ENCODE assay signal across 8 cellular contexts in the genomic region with DNA sequence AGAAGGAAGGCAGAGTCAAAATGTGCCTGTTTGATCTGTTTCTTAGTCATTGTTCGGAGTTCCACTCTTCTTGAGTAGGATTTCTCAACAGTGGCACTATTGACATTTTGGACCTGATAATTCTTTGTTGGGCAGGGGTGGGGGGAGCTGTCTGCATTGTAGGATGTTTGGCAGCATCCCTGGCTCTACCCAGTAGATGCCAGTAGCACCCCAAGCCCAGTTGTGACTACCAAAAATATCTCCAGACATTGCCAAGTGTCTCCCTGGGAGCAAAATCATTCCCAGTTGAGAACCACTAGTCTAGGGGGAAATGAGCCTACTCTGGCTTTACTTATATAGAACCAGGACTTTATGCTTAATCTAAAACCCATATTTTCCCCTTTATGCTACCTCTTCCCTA. TPM values are rescaled to one million over a fixed set of nuclear protein-coding genes. Genes with fewer than 3 reads are reported as not detected.
DNase-seq lines count a peak whose midpoint lies in the region; ATAC-seq, FAIRE-seq and TF ChIP-seq lines count a peak whose summit lies in the region.

No MANE protein-coding gene starts in this region.

- no peaks in the 10 kb centered on the region for H3K9me3 Mint-ChIP-seq in Caco-2 (ENCODE audit: unreplicated experiment)

- no peaks in the 10 kb centered on the region for H3K9me2 ChIP-seq in PC-9 (ENCODE audit: insufficient read depth)

- intact Hi-C loops in Caco-2 (cut with micrococcal nuclease; ENCODE audit: unreplicated experiment) = no loop called here
- intact Hi-C loops in PC-9 (cut with micrococcal nuclease; ENCODE audit: unreplicated experiment) = loop anchor here (5.0 kb wide), 1 partner anchor 43 kb away; no protein-coding TSS in a partner anchor
- intact Hi-C loops in endothelial cell of umbilical vein (cut with micrococcal nuclease) = no loop called here
- intact Hi-C loops in ovary (cut with DNase I) = no loop called here

- H3K27me3 ChIP-seq in Caco-2 (replicated peaks; ENCODE audit: control insufficient read depth, insufficient read depth, low read length) (no peaks in the 10 kb centered on the region), PC-9 (ENCODE audit: insufficient read depth, low read depth) (no peaks in the 10 kb centered on the region), endothelial cell of umbilical vein (ENCODE audit: control insufficient read depth in 2 of 2, insufficient read depth in 2 of 2, low read length in 2 of 2) (no peaks in the 10 kb centered on the region), ovary (no peaks in the 10 kb centered on the region)

- H3K4me1 Mint-ChIP-seq in Caco-2 (ENCODE audit: low read depth, unreplicated experiment) = peaks cover 20% of the 10 kb centered on the region

- peak overlapping the region; percentile 98 for H3K4me2 ChIP-seq in PC-9
- H3K4me2 ChIP-seq in endothelial cell of umbilical vein (ENCODE audit: insufficient read depth, low read length) = peak overlapping the region; percentile 87

- H3K9me1 ChIP-seq in endothelial cell of umbilical vein (replicated peaks; ENCODE audit: control insufficient read depth, extremely low read depth, insufficient read depth, low read length) = no peaks in the 10 kb centered on the region

- DNase-seq in Caco-2 (peak in 1 of 2 experiments; percentile 14), PC-9 (no peak), endothelial cell of umbilical vein (ENCODE audit: low read depth, low spot score) (no peak), ovary (peak in 1 of 5 donors; percentile 19), NCI-H446 (lab: John Stamatoyannopoulos, UW) (no peak), activated gamma-delta T cell (lab: John Stamatoyannopoulos, UW) (no peak), NCI-H187 (lab: John Stamatoyannopoulos, UW) (no peak)

- no peak overlapping the region for H3K27ac ChIP-seq in PC-9
- H3K27ac ChIP-seq in endothelial cell of umbilical vein (ENCODE audit: insufficient read depth, low read depth, low read length) = peak overlapping the region; percentile 81
- no peak overlapping the region for H3K27ac ChIP-seq in ovary

- peaks cover 25% of the 10 kb centered on the region for H3K4me1 ChIP-seq in Caco-2
- H3K4me1 ChIP-seq in PC-9 (replicated peaks; ENCODE audit: insufficient read depth) = peaks cover 24% of the 10 kb centered on the region
- H3K4me1 ChIP-seq in endothelial cell of umbilical vein (ENCODE audit: control insufficient read depth, extremely low read depth, insufficient read depth, low read length) = peaks cover 23% of the 10 kb centered on the region
- peaks cover 3% of the 10 kb centered on the region for H3K4me1 ChIP-seq in ovary (ENCODE audit: insufficient read depth)

- CTCF ChIA-PET in Caco-2 (lab: Charles Lee) (interaction anchor here (0.9 to 2.5 kb wide), 5 partner anchors 47 to 199 kb away, joined by 3 to 18 read pairs (median 12); no protein-coding TSS in a partner anchor), PC-9 (lab: Charles Lee) (no interaction called here), endothelial cell of umbilical vein (lab: Charles Lee) (interaction anchor here (1.2 to 3.7 kb wide), 5 partner anchors 10 to 199 kb away, joined by 3 to 28 read pairs (median 5); no protein-coding TSS in a partner anchor)

- POLR2A ChIA-PET in Caco-2 (lab: Charles Lee) = interaction anchor here (1.9 kb wide), 1 partner anchor 60 kb away, joined by 8 read pairs; a partner anchor contains a TSS
- POLR2A ChIA-PET in PC-9 (lab: Charles Lee; ENCODE audit: unreplicated experiment) = interaction anchor here (0.7 kb wide), 1 partner anchor 222 kb away, joined by 4 read pairs; no protein-coding TSS in a partner anchor
- POLR2A ChIA-PET in endothelial cell of umbilical vein (lab: Charles Lee) = no interaction called here

- peaks cover 37% of the 10 kb centered on the region for H3K79me2 ChIP-seq in PC-9 (ENCODE audit: low read depth)
- peaks cover 39% of the 10 kb centered on the region for H3K79me2 ChIP-seq in endothelial cell of umbilical vein (ENCODE audit: control insufficient read depth, insufficient read depth, low read length)

- dilution Hi-C loops in endothelial cell of umbilical vein (cut with MboI; ENCODE audit: extremely low pct_ligation_motif_present, low sequenced_read_pairs) = no loop called here

- H2AFZ ChIP-seq in PC-9 (no peak overlapping the region), endothelial cell of umbilical vein (ENCODE audit: low read depth, low read length) (peak overlapping the region; percentile 59)

- no peak overlapping the region for H3K9ac ChIP-seq in endothelial cell of umbilical vein (replicated peaks; ENCODE audit: extremely low read depth, insufficient read depth, low read length)

- TF ChIP-seq EP300 in ovary (IDR thresholded peaks at IDR 0.05) = no peak

- H3F3A ChIP-seq in PC-9 (ENCODE audit: insufficient read depth, low read depth) = peaks cover 11% of the 10 kb centered on the region; the same call in 1 of the 2 replicates

- TF ChIP-seq CTCF in Caco-2 (IDR thresholded peaks at IDR 0.05; ENCODE audit: insufficient read depth in 1 of 2, low read depth in 1 of 2, low read length in 1 of 2, severe bottlenecking in 1 of 2, unreplicated experiment in 1 of 2) = no peak
- TF ChIP-seq CTCF in PC-9 (conservative IDR thresholded peaks at IDR 0.05) = no peak
- TF ChIP-seq CTCF in endothelial cell of umbilical vein (IDR thresholded peaks at IDR 0.05; ENCODE audit: extremely low read depth in 1 of 2, insufficient read depth in 1 of 2, low read depth in 1 of 2, low read length in 2 of 2) = no peak
- no peak for TF ChIP-seq CTCF in ovary (IDR thresholded peaks at IDR 0.05)

- H3K9me3 ChIP-seq in Caco-2 = no peaks in the 10 kb centered on the region
- H3K9me3 ChIP-seq in PC-9 (ENCODE audit: insufficient read depth, low read depth) = no peaks in the 10 kb centered on the region
- no peaks in the 10 kb centered on the region for H3K9me3 ChIP-seq in endothelial cell of umbilical vein (replicated peaks; ENCODE audit: control insufficient read depth, insufficient read depth, low read length)
- no peaks in the 10 kb centered on the region for H3K9me3 ChIP-seq in ovary

- H3K4me3 ChIP-seq in Caco-2 (ENCODE audit: low read depth, low read length) = no peak overlapping the region
- peak overlapping the region; percentile 71; the same call in 1 of the 2 replicates for H3K4me3 ChIP-seq in PC-9
- peak overlapping the region in 1 of 3 experiments; percentile 93 for H3K4me3 ChIP-seq in endothelial cell of umbilical vein (replicated peaks in 1 of 3; ENCODE audit: insufficient read depth in 1 of 3, low read depth in 1 of 3, low read length in 3 of 3)
- H3K4me3 ChIP-seq in ovary = peak overlapping the region; percentile 96

- BruUV-seq in Caco-2 (replicated peaks; lab: Mats Ljungman, UMichigan) = no TSS peak
- no TSS peak for BruUV-seq in PC-9 (replicated peaks; lab: Mats Ljungman, UMichigan)
- BruUV-seq in endothelial cell of umbilical vein (replicated peaks; lab: Mats Ljungman, UMichigan) = no TSS peak

- H4K20me1 ChIP-seq in PC-9 (ENCODE audit: insufficient read depth) (peaks cover 6% of the 10 kb centered on the region; the same call in 1 of the 2 replicates), endothelial cell of umbilical vein (replicated peaks; ENCODE audit: control insufficient read depth, extremely low read depth, insufficient read depth, low read length) (peaks cover 7% of the 10 kb centered on the region)

- no peak for TF ChIP-seq POLR2A in endothelial cell of umbilical vein (IDR thresholded peaks at IDR 0.05; ENCODE audit: low read depth, low read length)
- TF ChIP-seq POLR2A in ovary (IDR thresholded peaks at IDR 0.05) = no peak

- H3K36me3 Mint-ChIP-seq in Caco-2 (ENCODE audit: insufficient read depth, unreplicated experiment) = peaks cover 14% of the 10 kb centered on the region

- no peaks in the 10 kb centered on the region; the same call in 1 of the 2 replicates for H3K36me3 ChIP-seq in Caco-2 (ENCODE audit: control insufficient read depth, insufficient read depth, low read length)
- H3K36me3 ChIP-seq in PC-9 (ENCODE audit: low read depth) = no peaks in the 10 kb centered on the region; the same call in 1 of the 2 replicates
- H3K36me3 ChIP-seq in endothelial cell of umbilical vein (ENCODE audit: control insufficient read depth in 2 of 2, extremely low read depth in 1 of 2, insufficient read depth in 2 of 2, low read length in 2 of 2) = peaks cover 2 to 10% of the 10 kb centered on the region in 2 experiments
- H3K36me3 ChIP-seq in ovary = no peaks in the 10 kb centered on the region

- WGBS in ovary, 3 donors = 33 to 39% (median 38%) methylated on average over 1 of the region's 1 CpG

- no peak for FAIRE-seq in endothelial cell of umbilical vein (lab: Jason Lieb, UNC)

- ATAC-seq in GM18519 (IDR thresholded peaks at IDR 0.05; ENCODE audit: low FRiP score, unreplicated experiment) = no peak

- H3K4me3 Mint-ChIP-seq in Caco-2 (ENCODE audit: unreplicated experiment) = peak overlapping the region; percentile 89

- H3K27ac Mint-ChIP-seq in Caco-2 (ENCODE audit: unreplicated experiment) = peak overlapping the region; percentile 86

- H3K27me3 Mint-ChIP-seq in Caco-2 (ENCODE audit: insufficient read depth, unreplicated experiment) = no peaks in the 10 kb centered on the region

RNA-seq across cellular contexts. Expression of a gene that starts 1.1 kb away (rescaled TPM):
- 12.7 and 13.4 TPM in 2 replicates for total RNA-seq in Caco-2 (2022)
- total RNA-seq in PC-9 (2021) = 17.6 and 20.4 TPM in 2 replicates
- total RNA-seq in endothelial cell of umbilical vein = 43.7 and 47.5 TPM in 2 replicates
- 36.7 and 38.1 TPM in 2 replicates for polyA plus RNA-seq in endothelial cell of umbilical vein
- 34.6 and 36.0 TPM in 2 replicates for polyA plus RNA-seq in endothelial cell of umbilical vein (2011; cell fraction: cytosol; rRNA removed)
- polyA plus RNA-seq in endothelial cell of umbilical vein (2011; cell fraction: nucleus; rRNA removed) = 42.1 and 48.6 TPM in 2 replicates
- polyA plus RNA-seq in endothelial cell of umbilical vein (2012) = 27.2 and 32.5 TPM in 2 replicates
- polyA minus RNA-seq in endothelial cell of umbilical vein = 54.9 and 56.1 TPM in 2 replicates
- polyA minus RNA-seq in endothelial cell of umbilical vein (2011; cell fraction: cytosol; rRNA and poly(A)+ RNA removed) = 8.7 TPM
- 21.7 and 22.4 TPM in 2 replicates for polyA minus RNA-seq in endothelial cell of umbilical vein (2011; cell fraction: nucleus; rRNA and poly(A)+ RNA removed)
- 10 to 100 TPM in 6 of 7 donors, 1 to 10 TPM in 1; 8.6 to 15.9 (median 13.4) TPM for total RNA-seq in ovary
- polyA plus RNA-seq in ovary = 10 to 100 TPM in 1 of 2 donors, 1 to 10 TPM in 1; 8.3 to 10.9 TPM

RNA-seq across cellular contexts. Expression of a gene that starts 53.6 kb away (rescaled TPM):
- total RNA-seq in Caco-2 (2022) (0.34 and 0.53 TPM in 2 replicates), PC-9 (2021) (0.46 and 1.8 TPM in 2 replicates), endothelial cell of umbilical vein (0.62 and 1.2 TPM in 2 replicates), ovary (1 to 10 TPM; 2.2 to 8.2 (median 4.6) TPM)
- polyA plus RNA-seq in endothelial cell of umbilical vein (0.80 and 0.98 TPM in 2 replicates), ovary (1 to 10 TPM in 1 of 2 donors, under 1 TPM in 1; 0.13 to 6.8 TPM)
- polyA plus RNA-seq in endothelial cell of umbilical vein (2011; cell fraction: cytosol; rRNA removed) = 0.65 and 1.4 TPM in 2 replicates
- polyA plus RNA-seq in endothelial cell of umbilical vein (2011; cell fraction: nucleus; rRNA removed) = 1.4 and 2.0 TPM in 2 replicates
- polyA plus RNA-seq in endothelial cell of umbilical vein (2012) = 0.55 and 0.63 TPM in 2 replicates
- 0.11 and 0.46 TPM in 2 replicates for polyA minus RNA-seq in endothelial cell of umbilical vein
- polyA minus RNA-seq in endothelial cell of umbilical vein (2011; cell fraction: cytosol; rRNA and poly(A)+ RNA removed) = not detected
- polyA minus RNA-seq in endothelial cell of umbilical vein (2011; cell fraction: nucleus; rRNA and poly(A)+ RNA removed) = not detected in 2 replicates

RNA-seq across cellular contexts. Expression of a gene that starts 53.7 kb away (rescaled TPM):
- total RNA-seq in Caco-2 (2022) (7.3 and 8.9 TPM in 2 replicates), PC-9 (2021) (20.8 and 21.6 TPM in 2 replicates), endothelial cell of umbilical vein (17.3 and 17.5 TPM in 2 replicates), ovary (10 to 100 TPM; 17.3 to 45.6 (median 21.7) TPM)
- polyA plus RNA-seq in endothelial cell of umbilical vein (16.7 and 21.9 TPM in 2 replicates), ovary (10 to 100 TPM in 1 of 2 donors, 1 to 10 TPM in 1; 8.0 to 29.8 TPM)
- polyA plus RNA-seq in endothelial cell of umbilical vein (2011; cell fraction: cytosol; rRNA removed) = 8.8 and 11.5 TPM in 2 replicates
- 21.1 and 21.4 TPM in 2 replicates for polyA plus RNA-seq in endothelial cell of umbilical vein (2011; cell fraction: nucleus; rRNA removed)
- 8.3 and 12.7 TPM in 2 replicates for polyA plus RNA-seq in endothelial cell of umbilical vein (2012)
- 3.6 and 8.2 TPM in 2 replicates for polyA minus RNA-seq in endothelial cell of umbilical vein
- polyA minus RNA-seq in endothelial cell of umbilical vein (2011; cell fraction: cytosol; rRNA and poly(A)+ RNA removed) = 10.7 TPM
- 6.3 and 6.5 TPM in 2 replicates for polyA minus RNA-seq in endothelial cell of umbilical vein (2011; cell fraction: nucleus; rRNA and poly(A)+ RNA removed)

RNA-seq across cellular contexts. Expression of a gene that starts 59.5 kb away (rescaled TPM):
- 7.1 and 8.4 TPM in 2 replicates for total RNA-seq in Caco-2 (2022)
- 4.4 and 8.1 TPM in 2 replicates for total RNA-seq in PC-9 (2021)
- 1.3 and 1.7 TPM in 2 replicates for total RNA-seq in endothelial cell of umbilical vein
- 2.9 and 4.3 TPM in 2 replicates for polyA plus RNA-seq in endothelial cell of umbilical vein
- polyA plus RNA-seq in endothelial cell of umbilical vein (2011; cell fraction: cytosol; rRNA removed) = 1.5 and 2.1 TPM in 2 replicates
- polyA plus RNA-seq in endothelial cell of umbilical vein (2011; cell fraction: nucleus; rRNA removed) = 0.51 and 1.1 TPM in 2 replicates
- polyA plus RNA-seq in endothelial cell of umbilical vein (2012) = 1.1 and 1.5 TPM in 2 replicates
- 0.79 and 1.0 TPM in 2 replicates for polyA minus RNA-seq in endothelial cell of umbilical vein
- 3.2 TPM for polyA minus RNA-seq in endothelial cell of umbilical vein (2011; cell fraction: cytosol; rRNA and poly(A)+ RNA removed)
- 0.48 TPM in 1 of 2 replicates, not detected in the other for polyA minus RNA-seq in endothelial cell of umbilical vein (2011; cell fraction: nucleus; rRNA and poly(A)+ RNA removed)
- total RNA-seq in ovary = 10 to 100 TPM in 1 of 7 donors, 1 to 10 TPM in 6; 2.7 to 12.9 (median 5.1) TPM
- polyA plus RNA-seq in ovary = 1 to 10 TPM in 1 of 2 donors, under 1 TPM in 1; 0.53 to 3.0 TPM
